In genomic region chr5:42949348-42950090, GRCh38 we compare ENCODE assay signal across 8 cellular contexts.
DNase-seq lines count a peak whose midpoint lies in the region; ATAC-seq and TF ChIP-seq lines count a peak whose summit lies in the region.

No MANE protein-coding gene starts in this region.

- TF ChIP-seq EP300 in stomach (IDR thresholded peaks at IDR 0.05): no peak

- DNase-seq in ELR (ENCODE audit: low read depth) (peak; percentile 32), Karpas-422 (peak; percentile 78), lung microvascular endothelial cell (ENCODE audit: low read depth in 2 of 2) (peak; percentile 90 to 96), stomach (peak; percentile 58), hepatocyte (ENCODE audit: low spot score) (no peak)
- DNase-seq in activated CD4-positive, CD25-positive, alpha-beta regulatory T cell treated with anti-CD3 and anti-CD28 coated beads, Interleukin-2, amount 50 U/mL, for 72 hours: peak; percentile 55
- DNase-seq in central memory CD8-positive, alpha-beta T cell (ENCODE audit: low spot score in 2 of 2): peak; percentile 53 to 71

- peak overlapping the region; percentile 93 for H3K4me3 Mint-ChIP-seq in central memory CD8-positive, alpha-beta T cell

- H3K27me3 ChIP-seq in Karpas-422 (ENCODE audit: low read length) (no peaks in the 10 kb centered on the region), stomach (peaks cover 27 to 100% (median 67%) of the 10 kb centered on the region in 3 donors), hepatocyte (no peaks in the 10 kb centered on the region)

- H3K27ac ChIP-seq in Karpas-422 (ENCODE audit: low read length): no peak overlapping the region
- H3K27ac ChIP-seq in stomach: peak overlapping the region; percentile 16 to 94 (median 88)
- H3K27ac ChIP-seq in hepatocyte: no peak overlapping the region

- H3K4me2 ChIP-seq in Karpas-422 (ENCODE audit: low read depth, low read length, poor library complexity, severe bottlenecking): peak overlapping the region; percentile 82
- H3K4me2 ChIP-seq in hepatocyte: no peak overlapping the region

- H3K4me1 ChIP-seq in Karpas-422 (ENCODE audit: low read length) (peaks cover 35% of the 10 kb centered on the region), stomach (peaks cover 18 to 48% (median 31%) of the 10 kb centered on the region in 4 donors), hepatocyte (ENCODE audit: insufficient read depth) (no peaks in the 10 kb centered on the region)

- H3K9me3 ChIP-seq in Karpas-422 (ENCODE audit: low read length) (no peaks in the 10 kb centered on the region), stomach (peaks cover 0 to 34% (median 13%) of the 10 kb centered on the region in 4 donors), hepatocyte (ENCODE audit: low read depth) (no peaks in the 10 kb centered on the region)

- no peak for TF ChIP-seq POLR2A in stomach (IDR thresholded peaks at IDR 0.05)

- no peaks in the 10 kb centered on the region for H3K9me2 ChIP-seq in Karpas-422 (replicated peaks; ENCODE audit: insufficient read depth, low read length)
- H3K9me2 ChIP-seq in hepatocyte (replicated peaks; ENCODE audit: insufficient read depth): no peaks in the 10 kb centered on the region

- peaks cover 34% of the 10 kb centered on the region for H3K4me1 Mint-ChIP-seq in central memory CD8-positive, alpha-beta T cell

- H3K36me3 ChIP-seq in Karpas-422 (ENCODE audit: insufficient read depth, low read length) (no peaks in the 10 kb centered on the region), stomach (no peaks in the 10 kb centered on the region), hepatocyte (replicated peaks; ENCODE audit: insufficient read depth, low read depth) (no peaks in the 10 kb centered on the region)

- intact Hi-C loops in stomach (cut with DNase I; ENCODE audit: low total_unique reads): no loop called here

- TF ChIP-seq CTCF in stomach (IDR thresholded peaks at IDR 0.05) (peak in 3 of 7 experiments; percentile 6 to 15 (median 7)), hepatocyte (IDR thresholded peaks at IDR 0.05; ENCODE audit: poor library complexity) (no peak)

- H3K79me2 ChIP-seq in Karpas-422 (ENCODE audit: low read length) (no peaks in the 10 kb centered on the region), hepatocyte (no peaks in the 10 kb centered on the region)

- no peaks in the 10 kb centered on the region for H3K27me3 Mint-ChIP-seq in central memory CD8-positive, alpha-beta T cell

- H3K9ac ChIP-seq in Karpas-422 (ENCODE audit: low read length): peak overlapping the region; percentile 11; the same call in 1 of the 2 replicates

- H3K36me3 Mint-ChIP-seq in central memory CD8-positive, alpha-beta T cell (ENCODE audit: insufficient read depth): peaks cover 38% of the 10 kb centered on the region

- H4K20me1 ChIP-seq in Karpas-422 (ENCODE audit: insufficient read depth, low read depth, low read length) (no peaks in the 10 kb centered on the region), hepatocyte (ENCODE audit: insufficient read depth, poor library complexity, severe bottlenecking) (no peaks in the 10 kb centered on the region)

- peak; percentile 59 for ATAC-seq in GM21619 (IDR thresholded peaks at IDR 0.05; ENCODE audit: unreplicated experiment)
- ATAC-seq in central memory CD8-positive, alpha-beta T cell (replicated peaks; ENCODE audit: extremely low read depth, poor library complexity, severe bottlenecking): peak; percentile 30

- WGBS in stomach, 5 donors: 7 to 13% (median 11%) methylated on average over 33 of the region's 33 CpGs
- WGBS in hepatocyte (ENCODE audit: low lambda C conversion rate, missing lambda C conversion rate): 91% methylated on average over 33 of the region's 33 CpGs

- 0 out of 2 replicates have a peak overlapping the region, but pooled peaks have one; percentile 32 for H2AFZ ChIP-seq in Karpas-422 (ENCODE audit: low read length)
- no peak overlapping the region for H2AFZ ChIP-seq in hepatocyte

- H3K27ac Mint-ChIP-seq in central memory CD8-positive, alpha-beta T cell (ENCODE audit: low read depth): peak overlapping the region; percentile 100

- H3K4me3 ChIP-seq in Karpas-422 (ENCODE audit: low read length): peak overlapping the region; percentile 63
- H3K4me3 ChIP-seq in stomach: peak overlapping the region; percentile 15 to 55 (median 37)
- H3K4me3 ChIP-seq in hepatocyte: no peak overlapping the region

- no peaks in the 10 kb centered on the region for H3K9me3 Mint-ChIP-seq in central memory CD8-positive, alpha-beta T cell

Comparison
In these comparisons a context has a peak if more than half of its experiments do, and no peak if none do; other contexts are left out.
1. H3K27ac ChIP-seq: peak in stomach (5 of 5); none in Karpas-422 (single experiment) and hepatocyte (single experiment).